ENCODE assay signal across 29 cellular contexts in genomic region chr2:156852681-156853080, GRCh38.
"Had no signal": no experiment of that assay in that cellular context is flagged by ENCODE, and none has a peak within 500 bp of the region (broad histone marks: within the 10 kb centered on the region; RNA-seq: fewer than 3 reads in every experiment).

No MANE protein-coding gene starts in this region.

- ATAC-seq: heart right ventricle; left colon; left ventricle myocardium superior; naive thymus-derived CD4-positive, alpha-beta T cell; sciatic nerve had no signal

- H3K9ac ChIP-seq: neural progenitor cell had no signal

- H3K36me3 ChIP-seq: esophagus muscularis mucosa, heart right ventricle, neural progenitor cell, prostate gland, right atrium auricular region, stomach, thyroid gland, uterus had no signal

- H3K9me3 ChIP-seq: esophagus muscularis mucosa, heart right ventricle, prostate gland, right atrium auricular region, stomach, thyroid gland, uterus had no signal

- H3K4me3 ChIP-seq: dorsolateral prefrontal cortex, esophagus muscularis mucosa, heart right ventricle, neural progenitor cell, prostate gland, right atrium auricular region, smooth muscle cell, stomach, thyroid gland, uterus had no signal

- H3K4me1 ChIP-seq: esophagus muscularis mucosa, heart right ventricle, neural progenitor cell, prostate gland, right atrium auricular region, stomach, thyroid gland, uterus had no signal

- H2AFZ ChIP-seq: neural progenitor cell had no signal

- H3K27ac ChIP-seq: dorsolateral prefrontal cortex, esophagus muscularis mucosa, heart right ventricle, neural progenitor cell, prostate gland, right atrium auricular region, stomach, thyroid gland, uterus had no signal

- H3K27me3 ChIP-seq: dorsolateral prefrontal cortex, esophagus muscularis mucosa, heart right ventricle, neural progenitor cell, right atrium auricular region, stomach, thyroid gland, uterus had no signal

- FAIRE-seq: islet of Langerhans had no signal

- DNase-seq: cerebellar nuclear complex; cortex of kidney; dorsolateral prefrontal cortex; effector CD4-positive, alpha-beta T cell; foreskin melanocyte; glutamatergic neuron; heart right ventricle; hippocampal formation; kidney glomerular epithelial cell; left colon; left ventricle myocardium superior; mesendoderm; midbrain; naive thymus-derived CD4-positive, alpha-beta T cell; stimulated activated CD4-positive, alpha-beta T cell treated with anti-CD3 and anti-CD28 coated beads, Interleukin-12 subunit alpha, Interleukin-12 subunit beta, amount 100 ng/mL, for 4 hours; stimulated activated CD4-positive, alpha-beta T cell treated with anti-CD3 and anti-CD28 coated beads, Interleukin-1b, Interleukin-23, amount 100 ng/mL, for 48 hours; stimulated activated CD4-positive, alpha-beta T cell treated with anti-CD3 and anti-CD28 coated beads, Interleukin-4, amount 100 ng/mL, for 1 hour; stimulated activated CD8-positive, alpha-beta memory T cell treated with anti-CD3 and anti-CD28 coated beads, Interleukin-4, amount 100 ng/mL, for 48 hours; stimulated activated naive CD4-positive, alpha-beta T cell treated with Interleukin-2 at 50 U/mL for 16 hours; stomach; thyroid gland; uterus had no signal

- H3K4me2 ChIP-seq: neural progenitor cell, smooth muscle cell had no signal
